ENCODE assay signal across 8 cellular contexts in genomic region chr12:3752741-3753486, GRCh38. TPM values are rescaled to one million over a fixed set of nuclear protein-coding genes. Genes with fewer than 3 reads are reported as not detected.
A peak's percentile ranks its signal among the peaks of the same experiment; 100 is the strongest.
DNase-seq lines count a peak whose midpoint lies in the region; ATAC-seq and TF ChIP-seq lines count a peak whose summit lies in the region.

CRACR2A (minus strand) TSS chr12:3753109; CDS start chr12:3696999, 56,110 bp downstream.

- peaks cover 30% of the 10 kb centered on the region for H3K36me3 Mint-ChIP-seq in natural killer cell treated with Interleukin-12 subunit alpha and Interleukin-12 subunit beta and Interleukin-15 and Interleukin-18, amount 100 ng/mL, for 72 hours

- H3K27ac Mint-ChIP-seq in natural killer cell treated with Interleukin-12 subunit alpha and Interleukin-12 subunit beta and Interleukin-15 and Interleukin-18, amount 100 ng/mL, for 72 hours = peak within 1 kb of the TSS in 1 of 2 donors; percentile 99
- H3K27ac Mint-ChIP-seq in stimulated activated naive CD8-positive, alpha-beta T cell treated with anti-CD3 and anti-CD28 coated beads, Interleukin-15, amount 100 ng/mL, for 72 hours = peak within 1 kb of the TSS; percentile 98 to 99

- peak; percentile 24 for DNase-seq in NCI-H345 (lab: John Stamatoyannopoulos, UW)
- no peak for DNase-seq in NCI-H345 treated with DMSO at 0.1 percent for 48 hours (lab: John Stamatoyannopoulos, UW; ENCODE audit: unreplicated experiment)
- DNase-seq in NCI-H2171 treated with DMSO at 0.1 percent for 48 hours (lab: John Stamatoyannopoulos, UW) = peak; percentile 95
- peak; percentile 61 to 79 for DNase-seq in activated CD8-positive, alpha-beta memory T cell treated with anti-CD3 and anti-CD28 coated beads for 1 hour (ENCODE audit: extremely low read depth in 1 of 2, low read depth in 1 of 2)
- peak; percentile 85 to 87 for DNase-seq in erythroblast (lab: John Stamatoyannopoulos, UW)
- DNase-seq in natural killer cell treated with Interleukin-12 subunit alpha and Interleukin-12 subunit beta and Interleukin-15 and Interleukin-18, amount 100 ng/mL, for 72 hours (ENCODE audit: low spot score) = peak; percentile 92
- DNase-seq in stimulated activated naive CD8-positive, alpha-beta T cell treated with anti-CD3 and anti-CD28 coated beads, Interleukin-15, amount 100 ng/mL, for 72 hours = peak; percentile 92 to 94

- no peaks in the 10 kb centered on the region for H3K9me3 Mint-ChIP-seq in natural killer cell treated with Interleukin-12 subunit alpha and Interleukin-12 subunit beta and Interleukin-15 and Interleukin-18, amount 100 ng/mL, for 72 hours
- H3K9me3 Mint-ChIP-seq in stimulated activated naive CD8-positive, alpha-beta T cell treated with anti-CD3 and anti-CD28 coated beads, Interleukin-15, amount 100 ng/mL, for 72 hours = no peaks in the 10 kb centered on the region

- ATAC-seq in HG02840 (IDR thresholded peaks at IDR 0.05; ENCODE audit: low FRiP score, unreplicated experiment) = peak; percentile 77
- ATAC-seq in natural killer cell treated with Interleukin-12 subunit alpha and Interleukin-12 subunit beta and Interleukin-15 and Interleukin-18, amount 100 ng/mL, for 72 hours = peak; percentile 88 to 90
- ATAC-seq in stimulated activated naive CD8-positive, alpha-beta T cell treated with anti-CD3 and anti-CD28 coated beads, Interleukin-15, amount 100 ng/mL, for 72 hours = peak; percentile 88

- peak; percentile 28 for TF ChIP-seq POLR2A in erythroblast (IDR thresholded peaks at IDR 0.05; ENCODE audit: low read length)

- peaks cover 62% of the 10 kb centered on the region in 2 donors for H3K4me1 Mint-ChIP-seq in natural killer cell treated with Interleukin-12 subunit alpha and Interleukin-12 subunit beta and Interleukin-15 and Interleukin-18, amount 100 ng/mL, for 72 hours (ENCODE audit: low read depth in 2 of 2)
- peaks cover 50% of the 10 kb centered on the region for H3K4me1 Mint-ChIP-seq in stimulated activated naive CD8-positive, alpha-beta T cell treated with anti-CD3 and anti-CD28 coated beads, Interleukin-15, amount 100 ng/mL, for 72 hours

- H3K4me3 Mint-ChIP-seq in natural killer cell treated with Interleukin-12 subunit alpha and Interleukin-12 subunit beta and Interleukin-15 and Interleukin-18, amount 100 ng/mL, for 72 hours = peak within 1 kb of the TSS; percentile 98
- H3K4me3 Mint-ChIP-seq in stimulated activated naive CD8-positive, alpha-beta T cell treated with anti-CD3 and anti-CD28 coated beads, Interleukin-15, amount 100 ng/mL, for 72 hours = peak within 1 kb of the TSS; percentile 83 to 86

- no peaks in the 10 kb centered on the region for H3K27me3 Mint-ChIP-seq in natural killer cell treated with Interleukin-12 subunit alpha and Interleukin-12 subunit beta and Interleukin-15 and Interleukin-18, amount 100 ng/mL, for 72 hours
- no peaks in the 10 kb centered on the region for H3K27me3 Mint-ChIP-seq in stimulated activated naive CD8-positive, alpha-beta T cell treated with anti-CD3 and anti-CD28 coated beads, Interleukin-15, amount 100 ng/mL, for 72 hours

RNA-seq across cellular contexts. Expression of gene CRACR2A, which starts in this region (rescaled TPM):
- 100 to 1,000 TPM; 134 to 139 TPM for total RNA-seq in natural killer cell treated with Interleukin-12 subunit alpha and Interleukin-12 subunit beta and Interleukin-15 and Interleukin-18, amount 100 ng/mL, for 72 hours
